8 cellular contexts compared by ENCODE assay signal in the genomic region with DNA sequence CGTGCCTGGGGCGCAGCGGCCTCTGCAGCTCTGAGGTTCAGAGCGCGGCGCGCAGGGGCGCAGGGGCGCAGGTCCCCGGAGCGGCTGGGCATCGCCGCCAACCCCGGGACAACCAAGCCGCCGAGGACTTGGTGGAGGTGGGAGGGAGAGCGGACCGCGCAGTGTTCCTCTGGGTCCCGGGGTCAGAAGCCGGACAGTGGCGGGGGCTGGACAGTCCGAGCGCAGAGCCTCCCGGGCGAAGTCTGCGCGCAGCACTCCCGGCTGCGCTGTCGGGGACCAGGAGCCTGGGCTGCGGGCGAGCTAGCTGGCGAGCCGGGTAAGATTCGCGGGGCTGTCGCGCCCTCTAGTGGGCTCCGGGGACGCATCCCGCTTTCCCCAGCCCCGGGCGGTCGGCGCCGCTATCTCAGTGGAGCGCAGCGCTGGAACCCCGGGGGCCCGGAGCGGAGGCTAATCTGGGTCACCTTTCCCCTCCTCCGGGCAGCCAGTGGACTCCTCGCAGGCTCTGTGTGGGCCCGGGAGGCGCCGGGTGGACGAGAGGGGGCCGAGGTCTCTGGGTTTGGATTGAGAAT. TPM values are rescaled to one million over a fixed set of nuclear protein-coding genes. Genes with fewer than 3 reads are reported as not detected.
A peak's percentile ranks its signal among the peaks of the same experiment; 100 is the strongest.
DNase-seq lines count a peak whose midpoint lies in the region; ATAC-seq lines count a peak whose summit lies in the region.

No MANE protein-coding gene starts in this region.

- ATAC-seq in GM21381 (IDR thresholded peaks at IDR 0.05; ENCODE audit: unreplicated experiment) (peak; percentile 89), esophagus mucosa (peak; percentile 85)

- DNase-seq in Caki2 (ENCODE audit: low read depth), result peak; percentile 83
- DNase-seq in HUDEP-2 (lab: John Stamatoyannopoulos, UW; ENCODE audit: unreplicated experiment in 76 of 76), result peak in 72 of 76 experiments; percentile 2 to 80 (median 56)
- DNase-seq in OCI-M1 (lab: John Stamatoyannopoulos, UW), result peak; percentile 90
- DNase-seq in activated T-cell treated with anti-CD3 and anti-CD28 coated beads, Interleukin-2, amount 50 U/mL, for 24 hours, result peak; percentile 88
- DNase-seq in stimulated activated CD8-positive, alpha-beta memory T cell treated with anti-CD3 and anti-CD28 coated beads, Interleukin-7, amount 100 ng/mL, for 1 hour (ENCODE audit: low read depth in 2 of 2), result peak; percentile 34 to 58

- H3K27ac Mint-ChIP-seq in activated T-cell treated with anti-CD3 and anti-CD28 coated beads, Interleukin-2, amount 50 U/mL, for 24 hours, result no peak overlapping the region

- peaks cover 30% of the 10 kb centered on the region for H3K4me1 Mint-ChIP-seq in activated T-cell treated with anti-CD3 and anti-CD28 coated beads, Interleukin-2, amount 50 U/mL, for 24 hours (ENCODE audit: low read depth)

- peaks cover 34% of the 10 kb centered on the region for H3K27me3 ChIP-seq in muscle layer of duodenum (ENCODE audit: low read depth, low read length)

- H3K4me3 ChIP-seq in muscle layer of duodenum (ENCODE audit: low read depth in 1 of 2, low read length in 2 of 2), result peak overlapping the region; percentile 63 to 67

- peak overlapping the region; percentile 71 for H3K4me3 Mint-ChIP-seq in activated T-cell treated with anti-CD3 and anti-CD28 coated beads, Interleukin-2, amount 50 U/mL, for 24 hours

- H3K27me3 Mint-ChIP-seq in activated T-cell treated with anti-CD3 and anti-CD28 coated beads, Interleukin-2, amount 50 U/mL, for 24 hours, result peaks cover 78% of the 10 kb centered on the region

- H3K27ac ChIP-seq in muscle layer of duodenum (ENCODE audit: low read length), result no peak overlapping the region

- in situ Hi-C loops in Caki2 (cut with HindIII; ENCODE audit: low pct_unique_long_range_greater_than_20kb, low sequenced_read_pairs), result no loop called here

- no peaks in the 10 kb centered on the region for H3K9me3 Mint-ChIP-seq in activated T-cell treated with anti-CD3 and anti-CD28 coated beads, Interleukin-2, amount 50 U/mL, for 24 hours

- no peaks in the 10 kb centered on the region for H3K36me3 Mint-ChIP-seq in activated T-cell treated with anti-CD3 and anti-CD28 coated beads, Interleukin-2, amount 50 U/mL, for 24 hours (ENCODE audit: low read depth)

- H3K36me3 ChIP-seq in muscle layer of duodenum (ENCODE audit: control insufficient read depth in 1 of 2, insufficient read depth in 2 of 2, low read length in 2 of 2), result peaks cover 0 to 4% of the 10 kb centered on the region in 2 donors

- H3K9me3 ChIP-seq in muscle layer of duodenum (ENCODE audit: control insufficient read depth in 1 of 2, low read length in 2 of 2), result no peaks in the 10 kb centered on the region

- peaks cover 0 to 31% of the 10 kb centered on the region in 2 donors for H3K4me1 ChIP-seq in muscle layer of duodenum (ENCODE audit: control insufficient read depth in 1 of 2, insufficient read depth in 2 of 2, low read length in 2 of 2)

RNA-seq across cellular contexts. Expression of gene PDGFRA, which starts 4.1 kb away (rescaled TPM):
- 0.41 and 0.88 TPM in 2 replicates for total RNA-seq in Caki2 (2014; rRNA removed; shearing (Covaris generic); ENCODE audit: low replicate concordance)
- 11.6 TPM for total RNA-seq in esophagus mucosa
